8 cellular contexts compared by ENCODE assay signal in the genomic region with DNA sequence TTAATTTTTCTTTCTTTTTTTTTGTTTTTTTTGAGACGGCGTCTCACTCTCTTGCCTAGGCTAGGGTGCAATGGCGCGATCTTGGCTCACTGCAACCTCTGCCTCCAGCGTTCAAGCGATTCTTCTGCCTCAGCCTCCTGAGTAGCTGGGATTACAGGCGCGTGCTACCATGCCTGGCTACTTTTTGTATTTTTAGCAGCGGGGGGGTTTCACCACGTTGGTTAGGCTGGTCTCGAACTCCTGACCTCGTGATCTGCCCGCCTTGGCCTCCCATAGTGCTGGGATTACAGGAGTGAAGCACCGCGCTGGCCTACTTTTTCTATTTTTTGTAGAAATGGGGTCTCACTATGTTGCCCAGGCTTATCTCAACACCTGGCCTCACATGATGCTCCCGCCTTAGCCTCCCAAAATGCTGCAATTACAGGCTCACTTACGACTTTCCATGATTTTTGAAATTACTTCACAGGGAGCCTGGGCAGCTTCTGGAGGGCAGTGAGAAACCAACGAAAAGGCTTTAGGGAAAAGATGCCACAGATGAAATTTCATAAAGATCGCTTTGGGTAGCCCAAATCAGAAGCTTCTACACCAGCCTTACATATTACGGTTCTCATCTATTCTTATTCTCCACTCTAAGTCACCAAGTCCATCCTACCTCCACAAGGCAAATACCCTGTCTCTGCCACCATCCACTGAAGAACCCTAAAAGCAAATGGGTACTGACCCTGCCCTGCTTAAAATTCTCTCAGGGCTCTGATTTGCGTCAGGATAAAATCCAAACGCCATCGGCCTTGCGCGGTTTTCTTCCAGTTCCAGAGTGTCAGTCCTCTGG. TPM values are rescaled to one million over a fixed set of nuclear protein-coding genes. Genes with fewer than 3 reads are reported as not detected.
DNase-seq lines count a peak whose midpoint lies in the region; ATAC-seq, FAIRE-seq and TF ChIP-seq lines count a peak whose summit lies in the region.

No MANE protein-coding gene starts in this region.

- H3K4ac ChIP-seq in mesendoderm (ENCODE audit: low read depth, low read length), result peak overlapping the region; percentile 49

- no peak for FAIRE-seq in GM19239 (lab: Jason Lieb, UNC)

- H2BK120ac ChIP-seq in mesendoderm (ENCODE audit: low read depth, low read length), result no peak overlapping the region

- DNase-seq in LNCaP clone FGC (ENCODE audit: low read depth) (no peak), caudate nucleus (lab: John Stamatoyannopoulos, UW) (peak in 1 of 61 donors; percentile 66), mesendoderm (no peak), 8988T (no peak), GM19239 (ENCODE audit: insufficient read length, low spot score) (no peak)

- no peak overlapping the region for H3K23ac ChIP-seq in mesendoderm (ENCODE audit: low read length)

- H3K4me2 ChIP-seq in mesendoderm (ENCODE audit: low read length), result peak overlapping the region; percentile 91

- H3K9me3 ChIP-seq in ES-I3 (ENCODE audit: control insufficient read depth, insufficient read depth, low read length), result no peaks in the 10 kb centered on the region

- WGBS in mesendoderm (ENCODE audit: extremely low coverage, insufficient coverage, low lambda C conversion rate), result 100% methylated on average over 2 of the region's 25 CpGs

- H3K4me3 ChIP-seq in LNCaP clone FGC (ENCODE audit: low read depth, low read length) (peak overlapping the region; percentile 72), mesendoderm (ENCODE audit: low read length) (peak overlapping the region; percentile 58)

- peak overlapping the region; percentile 82 for H3K56ac ChIP-seq in mesendoderm (ENCODE audit: low read length)

- H4K5ac ChIP-seq in mesendoderm (ENCODE audit: low read length), result peak overlapping the region; percentile 26

- H3K27ac ChIP-seq in caudate nucleus (ENCODE audit: low read depth, low read length) (peak overlapping the region; percentile 90), mesendoderm (ENCODE audit: low read depth, low read length) (no peak overlapping the region)

- peaks cover 12% of the 10 kb centered on the region for H3K79me2 ChIP-seq in mesendoderm (ENCODE audit: control insufficient read depth, insufficient read depth, low read length)

- ATAC-seq in GM18858 (IDR thresholded peaks at IDR 0.05; ENCODE audit: unreplicated experiment), result no peak
- no peak for ATAC-seq in GM19463 (IDR thresholded peaks at IDR 0.05; ENCODE audit: unreplicated experiment)

- no peak for TF ChIP-seq CTCF in LNCaP clone FGC (IDR thresholded peaks at IDR 0.05; ENCODE audit: control insufficient read depth, extremely low read depth, insufficient read depth)

- peaks cover 9% of the 10 kb centered on the region for H3K79me1 ChIP-seq in mesendoderm (ENCODE audit: low read length)

- no peaks in the 10 kb centered on the region for H3K27me3 ChIP-seq in mesendoderm (ENCODE audit: insufficient read depth, low read length, poor library complexity)

- H3K9ac ChIP-seq in ES-I3 (ENCODE audit: low read depth, low read length) (peak overlapping the region; percentile 75), mesendoderm (ENCODE audit: low read length) (peak overlapping the region; percentile 79)

- H4K8ac ChIP-seq in mesendoderm (ENCODE audit: low read depth, low read length), result peak overlapping the region; percentile 31

- H2BK5ac ChIP-seq in mesendoderm (ENCODE audit: low read length), result no peak overlapping the region

- H3K36me3 ChIP-seq in ES-I3 (ENCODE audit: insufficient read depth, low read length), result no peaks in the 10 kb centered on the region
- H3K36me3 ChIP-seq in mesendoderm (ENCODE audit: control insufficient read depth, insufficient read depth, low read length), result no peaks in the 10 kb centered on the region

- H2AK5ac ChIP-seq in mesendoderm (ENCODE audit: low read length), result no peak overlapping the region

- peak overlapping the region; percentile 92 for H3K18ac ChIP-seq in mesendoderm (ENCODE audit: low read length)

- no peak overlapping the region for H2BK15ac ChIP-seq in mesendoderm (replicated peaks; ENCODE audit: low read depth)

- H3K4me1 ChIP-seq in ES-I3 (ENCODE audit: insufficient read depth, low read length), result no peaks in the 10 kb centered on the region
- peaks cover 2% of the 10 kb centered on the region for H3K4me1 ChIP-seq in mesendoderm (ENCODE audit: control insufficient read depth, low read depth, low read length)

RNA-seq across cellular contexts. Expression of a gene that starts 0.9 kb away (rescaled TPM):
- polyA plus RNA-seq in mesendoderm (2013, experiment 1 of 2), result 76.0 TPM
- polyA plus RNA-seq in mesendoderm (2013, experiment 2 of 2), result 75.9 TPM
